In the genomic region with DNA sequence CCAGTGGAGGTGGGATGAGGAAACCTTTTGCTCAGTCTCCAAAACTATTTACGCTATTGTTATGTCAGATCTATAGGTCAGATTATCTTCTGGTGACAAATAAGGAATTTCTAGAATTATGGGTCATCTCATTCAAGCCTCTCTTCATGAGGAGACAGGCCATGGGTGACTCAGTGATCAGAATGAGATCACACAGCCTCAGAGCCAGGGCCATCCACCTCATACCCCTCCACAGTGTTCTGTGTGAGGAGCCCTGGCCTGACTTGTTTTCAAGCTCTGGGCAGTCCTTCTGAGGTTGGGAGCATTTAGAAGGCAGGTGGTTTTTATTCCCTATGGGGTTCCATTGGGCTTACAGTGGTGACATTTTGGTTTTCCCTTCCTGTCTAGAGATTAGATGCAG, we compare ENCODE assay signal across 10 cellular contexts. TPM values are rescaled to one million over a fixed set of nuclear protein-coding genes. Genes with fewer than 3 reads are reported as not detected.
DNase-seq lines count a peak whose midpoint lies in the region; ATAC-seq, FAIRE-seq and TF ChIP-seq lines count a peak whose summit lies in the region.
"Had no signal": no experiment of that assay in that cellular context is flagged by ENCODE, and none has a peak within 500 bp of the region (broad histone marks: within the 10 kb centered on the region; RNA-seq: fewer than 3 reads in every experiment).

No MANE protein-coding gene starts in this region.

- H3K4me3 Mint-ChIP-seq in naive thymus-derived CD8-positive, alpha-beta T cell = peak overlapping the region in 8 of 10 donors; percentile 24 to 74 (median 49)

- H3K4me3 ChIP-seq in bronchial epithelial cell (ENCODE audit: low read depth, low read length) = no peak overlapping the region

- peaks cover 7 to 46% (median 29%) of the 10 kb centered on the region in 3 donors for H3K36me3 Mint-ChIP-seq in naive thymus-derived CD8-positive, alpha-beta T cell

- no peaks in the 10 kb centered on the region for H3K36me3 ChIP-seq in bronchial epithelial cell (ENCODE audit: control insufficient read depth, insufficient read depth, low read length)

- H3K27me3 Mint-ChIP-seq in naive thymus-derived CD8-positive, alpha-beta T cell = no peaks in the 10 kb centered on the region

- H3K9me3 Mint-ChIP-seq in naive thymus-derived CD8-positive, alpha-beta T cell = peaks cover 0 to 6% (median 0%) of the 10 kb centered on the region in 9 donors

- H3K27ac Mint-ChIP-seq in naive thymus-derived CD8-positive, alpha-beta T cell = peak overlapping the region; percentile 80 to 98 (median 92)

- H3K27me3 ChIP-seq in bronchial epithelial cell (ENCODE audit: control insufficient read depth, insufficient read depth, low read length) = no peaks in the 10 kb centered on the region
- H3K27me3 ChIP-seq: neutrophil had no signal

- peak; percentile 70 for DNase-seq in AG20443 (ENCODE audit: low spot score)
- DNase-seq in HTR-8/SVneo (ENCODE audit: insufficient read length, low spot score) = peak; percentile 68
- DNase-seq in bronchial epithelial cell (ENCODE audit: low read depth) = peak; percentile 89
- no peak for DNase-seq in naive thymus-derived CD8-positive, alpha-beta T cell
- no peak for DNase-seq in NCI-H1417 treated with DMSO at 0.1 percent for 48 hours (lab: John Stamatoyannopoulos, UW)
- DNase-seq in NCI-H2081 treated with DMSO at 0.1 percent for 48 hours (lab: John Stamatoyannopoulos, UW) = no peak
- DNase-seq in mesenteric fat pad (ENCODE audit: low spot score) = no peak

- no peak for ATAC-seq in naive thymus-derived CD8-positive, alpha-beta T cell
- ATAC-seq in HG03571 (IDR thresholded peaks at IDR 0.05; ENCODE audit: unreplicated experiment) = no peak

- H3K4me1 Mint-ChIP-seq in naive thymus-derived CD8-positive, alpha-beta T cell = peaks cover 47 to 99% (median 93%) of the 10 kb centered on the region in 4 donors

- POLR2A ChIA-PET in naive thymus-derived CD8-positive, alpha-beta T cell (lab: Charles Lee) = interaction anchor here (0.5 to 7.4 kb wide), 2 partner anchors 13 to 25 kb away, joined by 3 to 60 read pairs; partner anchors contain the start of gene YPEL2

- no peak for TF ChIP-seq CTCF in bronchial epithelial cell (IDR thresholded peaks at IDR 0.05; ENCODE audit: insufficient read depth, low read length, severe bottlenecking)

- FAIRE-seq in HTR-8/SVneo (lab: Jason Lieb, UNC) (peak; percentile 66), bronchial epithelial cell (lab: Jason Lieb, UNC) (no peak)
- FAIRE-seq: D721Med had no signal

RNA-seq across cellular contexts. Expression of gene YPEL2, which starts 26.5 kb away (rescaled TPM):
- 2.1 and 2.6 TPM in 2 replicates for total RNA-seq in bronchial epithelial cell
- 10 to 100 TPM; 73.5 to 75.0 TPM for total RNA-seq in naive thymus-derived CD8-positive, alpha-beta T cell
- 10 to 100 TPM; 22.0 to 28.7 (median 25.2) TPM for polyA plus RNA-seq in naive thymus-derived CD8-positive, alpha-beta T cell
- total RNA-seq in mesenteric fat pad = 35.5 TPM

Comparison
In these comparisons a context has a peak if more than half of its experiments do, and no peak if none do; other contexts are left out.
1. DNase-seq: peak in AG20443 (single experiment), HTR-8/SVneo (single experiment) and bronchial epithelial cell (single experiment); none in naive thymus-derived CD8-positive, alpha-beta T cell (0 of 10), NCI-H1417 treated with DMSO at 0.1 percent for 48 hours (single experiment), NCI-H2081 treated with DMSO at 0.1 percent for 48 hours (single experiment) and mesenteric fat pad (single experiment).
2. RNA of gene YPEL2, which starts 26.5 kb away (total RNA-seq): 73.5 to 75.0 TPM in naive thymus-derived CD8-positive, alpha-beta T cell and 35.5 TPM in mesenteric fat pad (single experiment); 2.1 to 2.6 TPM in bronchial epithelial cell; every median in the first group is over 10 times any median in the second.